8 cellular contexts compared by ENCODE assay signal in genomic region chr7:42014625-42015412, GRCh38.
DNase-seq lines count a peak whose midpoint lies in the region; ATAC-seq and TF ChIP-seq lines count a peak whose summit lies in the region.

No MANE protein-coding gene starts in this region.

- peak; percentile 63 for DNase-seq in activated CD4-positive, alpha-beta T cell treated with anti-CD3 and anti-CD28 coated beads for 48 hours
- DNase-seq in activated CD4-positive, alpha-beta T cell treated with anti-CD3 and anti-CD28 coated beads for 1 hour: no peak
- DNase-seq in NAMALWA (ENCODE audit: low spot score): peak; percentile 80
- DNase-seq in amniotic epithelial cell (ENCODE audit: low read depth): peak; percentile 60
- DNase-seq in kidney tubule cell (ENCODE audit: low spot score): peak; percentile 48
- no peak for DNase-seq in suprapubic skin (ENCODE audit: low spot score in 2 of 2)

- TF ChIP-seq CTCF in suprapubic skin (IDR thresholded peaks at IDR 0.05): peak; percentile 30 to 46

- peaks cover 5% of the 10 kb centered on the region for H3K4me1 ChIP-seq in suprapubic skin

- peaks cover 23% of the 10 kb centered on the region for H3K36me3 ChIP-seq in suprapubic skin

- WGBS in suprapubic skin: 64% methylated on average over 7 of the region's 7 CpGs

- H3K27ac ChIP-seq in suprapubic skin: no peak overlapping the region

- no peak for TF ChIP-seq EP300 in suprapubic skin (IDR thresholded peaks at IDR 0.05)

- H3K9me3 ChIP-seq in suprapubic skin: peaks cover 6% of the 10 kb centered on the region

- H3K27me3 ChIP-seq in suprapubic skin: no peaks in the 10 kb centered on the region

- H3K4me3 ChIP-seq in suprapubic skin: no peak overlapping the region

- no peak for ATAC-seq in HG03045 (IDR thresholded peaks at IDR 0.05; ENCODE audit: unreplicated experiment)
- ATAC-seq in HG02973 (IDR thresholded peaks at IDR 0.05; ENCODE audit: unreplicated experiment): no peak

- no peak for TF ChIP-seq POLR2A in suprapubic skin (IDR thresholded peaks at IDR 0.05)

Comparison
In these comparisons a context has a peak if more than half of its experiments do, and no peak if none do; other contexts are left out.
1. DNase-seq: peak in activated CD4-positive, alpha-beta T cell treated with anti-CD3 and anti-CD28 coated beads for 48 hours (single experiment), NAMALWA (single experiment), amniotic epithelial cell (single experiment) and kidney tubule cell (single experiment); none in activated CD4-positive, alpha-beta T cell treated with anti-CD3 and anti-CD28 coated beads for 1 hour (single experiment) and suprapubic skin (0 of 2).